ENCODE assay signal across 8 cellular contexts in the genomic region with DNA sequence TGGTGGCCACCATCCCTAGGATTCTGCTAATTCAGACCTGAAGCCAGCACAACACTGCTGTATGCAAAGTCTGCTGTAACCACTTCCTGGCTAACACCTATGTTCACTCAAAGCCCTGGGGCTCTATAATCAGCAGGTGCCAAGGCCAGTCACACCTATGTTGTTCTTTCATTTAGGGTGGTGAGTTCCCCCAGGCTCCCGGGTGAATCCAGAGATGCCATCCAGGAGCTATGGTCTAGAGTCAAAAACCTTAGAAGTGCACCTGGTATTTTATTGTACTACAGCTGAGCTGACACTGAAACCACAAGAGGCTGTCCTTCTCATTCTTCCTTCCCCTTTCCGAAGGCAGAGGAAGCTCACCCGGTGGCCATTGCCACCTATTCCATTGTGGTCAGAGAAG. TPM values are rescaled to one million over a fixed set of nuclear protein-coding genes. Genes with fewer than 3 reads are reported as not detected.
DNase-seq lines count a peak whose midpoint lies in the region; ATAC-seq and TF ChIP-seq lines count a peak whose summit lies in the region.

No MANE protein-coding gene starts in this region.

- H3F3A ChIP-seq in SU-DHL-6 (ENCODE audit: insufficient read depth): no peaks in the 10 kb centered on the region

- TF ChIP-seq CTCF in SU-DHL-6 (IDR thresholded peaks at IDR 0.05; ENCODE audit: insufficient read depth, low read length, poor library complexity, severe bottlenecking) (no peak), psoas muscle (IDR thresholded peaks at IDR 0.05) (no peak), WERI-Rb-1 (IDR thresholded peaks at IDR 0.05; ENCODE audit: low read depth, low read length) (no peak)

- H3K9ac ChIP-seq in BLaER1: no peak overlapping the region
- H3K9ac ChIP-seq in SU-DHL-6 (ENCODE audit: low read length): no peak overlapping the region

- H3K79me2 ChIP-seq in SU-DHL-6 (ENCODE audit: insufficient read depth, low read length): no peaks in the 10 kb centered on the region

- H3K27me3 ChIP-seq in BLaER1 (no peaks in the 10 kb centered on the region), SU-DHL-6 (ENCODE audit: low read length) (no peaks in the 10 kb centered on the region), psoas muscle (ENCODE audit: insufficient read depth in 3 of 3, low read length in 2 of 3) (no peaks in the 10 kb centered on the region), WERI-Rb-1 (ENCODE audit: insufficient read depth, low read depth, severe bottlenecking) (no peaks in the 10 kb centered on the region)

- intact Hi-C loops in psoas muscle (cut with DNase I): no loop called here

- H4K20me1 ChIP-seq in BLaER1: no peaks in the 10 kb centered on the region
- no peaks in the 10 kb centered on the region for H4K20me1 ChIP-seq in SU-DHL-6 (ENCODE audit: low read depth, low read length)

- H3K9me2 ChIP-seq in SU-DHL-6 (replicated peaks; ENCODE audit: insufficient read depth, low read length): no peaks in the 10 kb centered on the region

- no peak for DNase-seq in C1 segment of cervical spinal cord (lab: John Stamatoyannopoulos, UW)
- no peak for DNase-seq in psoas muscle
- no peak for DNase-seq in central memory CD4-positive, alpha-beta T cell
- DNase-seq in WERI-Rb-1: no peak

- ATAC-seq in GM18907 (IDR thresholded peaks at IDR 0.05; ENCODE audit: unreplicated experiment) (peak; percentile 99), HG03060 (IDR thresholded peaks at IDR 0.05; ENCODE audit: low read depth, unreplicated experiment) (peak; percentile 95), psoas muscle (no peak)

- 78 to 93% (median 88%) methylated on average over 3 of the region's 3 CpGs for WGBS in psoas muscle, 3 donors

- no peak overlapping the region for H3K27ac ChIP-seq in BLaER1
- peak overlapping the region; percentile 56 for H3K27ac ChIP-seq in SU-DHL-6 (ENCODE audit: low read depth, low read length)
- H3K27ac ChIP-seq in psoas muscle: no peak overlapping the region
- H3K27ac ChIP-seq in WERI-Rb-1: no peak overlapping the region

- peak overlapping the region; percentile 16; the same call in 1 of the 2 replicates for H3K4me2 ChIP-seq in BLaER1
- peak overlapping the region; percentile 27 for H3K4me2 ChIP-seq in SU-DHL-6 (ENCODE audit: low read depth, low read length, poor library complexity, severe bottlenecking)

- H3K4me3 ChIP-seq in BLaER1: no peak overlapping the region
- H3K4me3 ChIP-seq in SU-DHL-6 (ENCODE audit: insufficient read depth, low read length, poor library complexity, severe bottlenecking): no peak overlapping the region
- H3K4me3 ChIP-seq in psoas muscle: no peak overlapping the region
- no peak overlapping the region for H3K4me3 ChIP-seq in WERI-Rb-1 (ENCODE audit: low read depth, low read length)

- H2AFZ ChIP-seq in SU-DHL-6 (ENCODE audit: low read depth, low read length, severe bottlenecking): no peak overlapping the region

- H3K36me3 ChIP-seq in BLaER1 (no peaks in the 10 kb centered on the region), SU-DHL-6 (ENCODE audit: low read length) (no peaks in the 10 kb centered on the region), psoas muscle (ENCODE audit: insufficient read depth in 1 of 2, low read depth in 1 of 2) (no peaks in the 10 kb centered on the region), WERI-Rb-1 (no peaks in the 10 kb centered on the region)

- H3K4me1 ChIP-seq in BLaER1 (peaks cover 13% of the 10 kb centered on the region), psoas muscle (no peaks in the 10 kb centered on the region)

- no peaks in the 10 kb centered on the region; the same call in 1 of the 2 replicates for H3K9me3 ChIP-seq in BLaER1
- H3K9me3 ChIP-seq in SU-DHL-6 (ENCODE audit: insufficient read depth, low read length): no peaks in the 10 kb centered on the region
- no peaks in the 10 kb centered on the region for H3K9me3 ChIP-seq in psoas muscle
- peaks cover 8% of the 10 kb centered on the region for H3K9me3 ChIP-seq in WERI-Rb-1 (ENCODE audit: severe bottlenecking)

RNA-seq across cellular contexts. Expression of a gene that starts 46.2 kb away (rescaled TPM):
- 10 to 100 TPM in 2 of 4 donors, 1 to 10 TPM in 2; 5.9 to 14.9 (median 10.5) TPM for total RNA-seq in psoas muscle
- 1 to 10 TPM in 2 of 3 donors, under 1 TPM in 1; 0.82 to 2.8 (median 2.4) TPM for polyA plus RNA-seq in psoas muscle

Comparison
In these comparisons a context has a peak if more than half of its experiments do, and no peak if none do; other contexts are left out.
1. ATAC-seq: peak in GM18907 (single experiment) and HG03060 (single experiment); none in psoas muscle (0 of 4).